Comparison of ENCODE assay signal across 1 cellular context in genomic region chr20:63696628-63697356, GRCh38.
TF ChIP-seq lines count a peak whose summit lies in the region.

TSS of gene TNFRSF6B (plus strand) at chr20:63696652. CDS start at chr20:63696768, 116 bp downstream.

TF ChIP-seq in HepG2, 621 proteins besides CTCF, POLR2A, EP300 and RAD21 (continued from another document and continues in another):
- TF ChIP-seq ARID5B (CRISPR knock-in tag; IDR thresholded peaks at IDR 0.05) = no peak
- TF ChIP-seq SIX1 (CRISPR knock-in tag; IDR thresholded peaks at IDR 0.05; ENCODE audit: borderline replicate concordance) = no peak
- TF ChIP-seq ZSCAN29 (CRISPR knock-in tag; conservative IDR thresholded peaks at IDR 0.05) = no peak
- no peak for TF ChIP-seq SMC3 (IDR thresholded peaks at IDR 0.05; ENCODE audit: low read length)
- no peak; the same call in 1 of the 2 replicates for TF ChIP-seq TMF1 (CRISPR knock-in tag; IDR thresholded peaks at IDR 0.05; ENCODE audit: low read depth)
- no peak for TF ChIP-seq ATM (IDR thresholded peaks at IDR 0.05; ENCODE audit: borderline replicate concordance)
- no peak for TF ChIP-seq ARNT (IDR thresholded peaks at IDR 0.05)
- TF ChIP-seq MBNL3 (CRISPR knock-in tag; conservative IDR thresholded peaks at IDR 0.05) = no peak
- no peak for TF ChIP-seq ZNF251 (CRISPR knock-in tag; IDR thresholded peaks at IDR 0.05)
- TF ChIP-seq RERE (CRISPR knock-in tag; IDR thresholded peaks at IDR 0.05; ENCODE audit: low read depth) = 0 out of 2 replicates have a peak, but pooled peaks have one; percentile 35
- TF ChIP-seq FLYWCH1 (CRISPR knock-in tag; IDR thresholded peaks at IDR 0.05) = no peak
- no peak for TF ChIP-seq PBX3 (CRISPR knock-in tag; IDR thresholded peaks at IDR 0.05; ENCODE audit: borderline replicate concordance)
- TF ChIP-seq JUND (CRISPR knock-in tag; IDR thresholded peaks at IDR 0.05) = no peak
- TF ChIP-seq ZNF558 (CRISPR knock-in tag; IDR thresholded peaks at IDR 0.05; ENCODE audit: borderline replicate concordance) = no peak
- TF ChIP-seq HNRNPK (IDR thresholded peaks at IDR 0.05; ENCODE audit: low read depth, low read length, poor library complexity, severe bottlenecking) = peak; percentile 88
- TF ChIP-seq NFAT5 (CRISPR knock-in tag; IDR thresholded peaks at IDR 0.05) = no peak
- no peak for TF ChIP-seq MATR3 (CRISPR knock-in tag; IDR thresholded peaks at IDR 0.05)
- TF ChIP-seq ZNF354B (CRISPR knock-in tag; IDR thresholded peaks at IDR 0.05) = no peak
- TF ChIP-seq CAMTA2 (CRISPR knock-in tag; IDR thresholded peaks at IDR 0.05; ENCODE audit: borderline replicate concordance) = no peak
- TF ChIP-seq SYNCRIP (IDR thresholded peaks at IDR 0.05; ENCODE audit: insufficient read depth, low read depth, low read length) = no peak
- no peak for TF ChIP-seq POLR2AphosphoS2 (IDR thresholded peaks at IDR 0.05; ENCODE audit: low read depth, low read length)
- TF ChIP-seq TARDBP (CRISPR knock-in tag; IDR thresholded peaks at IDR 0.05) = no peak
- peak; percentile 75; the same call in 1 of the 2 replicates for TF ChIP-seq CBFB (CRISPR knock-in tag; IDR thresholded peaks at IDR 0.05)
- TF ChIP-seq SNAI1 (CRISPR knock-in tag; IDR thresholded peaks at IDR 0.05; ENCODE audit: borderline replicate concordance) = no peak
- no peak for TF ChIP-seq YY1 (IDR thresholded peaks at IDR 0.05; ENCODE audit: insufficient read depth, insufficient replicate concordance, low read depth, low read length)
- 0 out of 2 replicates have a peak, but pooled peaks have one; percentile 37 for TF ChIP-seq ZMYM4 (CRISPR knock-in tag; IDR thresholded peaks at IDR 0.05)
- no peak for TF ChIP-seq HNRNPL (IDR thresholded peaks at IDR 0.05; ENCODE audit: low read depth, low read length)
- no peak for TF ChIP-seq ZNF281 (CRISPR knock-in tag; IDR thresholded peaks at IDR 0.05; ENCODE audit: borderline replicate concordance)
- TF ChIP-seq TOE1 (CRISPR knock-in tag; IDR thresholded peaks at IDR 0.05) = no peak
- no peak for TF ChIP-seq SMYD3 (CRISPR knock-in tag; IDR thresholded peaks at IDR 0.05)
- no peak for TF ChIP-seq MIXL1 (CRISPR knock-in tag; IDR thresholded peaks at IDR 0.05)
- TF ChIP-seq SMAD9 (CRISPR knock-in tag; IDR thresholded peaks at IDR 0.05) = no peak
- no peak for TF ChIP-seq BRCA1 (CRISPR knock-in tag; IDR thresholded peaks at IDR 0.05)
- TF ChIP-seq ZNF660 (CRISPR knock-in tag; IDR thresholded peaks at IDR 0.05; ENCODE audit: borderline replicate concordance, low read depth) = no peak
- no peak for TF ChIP-seq ATF2 (CRISPR knock-in tag; IDR thresholded peaks at IDR 0.05)
- TF ChIP-seq ZNF275 (CRISPR knock-in tag; IDR thresholded peaks at IDR 0.05; ENCODE audit: borderline replicate concordance) = 0 out of 2 replicates have a peak, but pooled peaks have one; percentile 63
- peak; percentile 33; the same call in 1 of the 2 replicates for TF ChIP-seq NCOA2 (CRISPR knock-in tag; IDR thresholded peaks at IDR 0.05)
- no peak for TF ChIP-seq MTF1 (CRISPR knock-in tag; IDR thresholded peaks at IDR 0.05)
- TF ChIP-seq ZNF451 (CRISPR knock-in tag; IDR thresholded peaks at IDR 0.05) = 0 out of 2 replicates have a peak, but pooled peaks have one; percentile 42
- TF ChIP-seq HNF4A (CRISPR knock-in tag; IDR thresholded peaks at IDR 0.05) = peak; percentile 40; the same call in 1 of the 2 replicates
- TF ChIP-seq LBX2 (CRISPR knock-in tag; IDR thresholded peaks at IDR 0.05; ENCODE audit: borderline replicate concordance) = peak; percentile 79
